Comparison of ENCODE assay signal across 17 cellular contexts in the genomic region with DNA sequence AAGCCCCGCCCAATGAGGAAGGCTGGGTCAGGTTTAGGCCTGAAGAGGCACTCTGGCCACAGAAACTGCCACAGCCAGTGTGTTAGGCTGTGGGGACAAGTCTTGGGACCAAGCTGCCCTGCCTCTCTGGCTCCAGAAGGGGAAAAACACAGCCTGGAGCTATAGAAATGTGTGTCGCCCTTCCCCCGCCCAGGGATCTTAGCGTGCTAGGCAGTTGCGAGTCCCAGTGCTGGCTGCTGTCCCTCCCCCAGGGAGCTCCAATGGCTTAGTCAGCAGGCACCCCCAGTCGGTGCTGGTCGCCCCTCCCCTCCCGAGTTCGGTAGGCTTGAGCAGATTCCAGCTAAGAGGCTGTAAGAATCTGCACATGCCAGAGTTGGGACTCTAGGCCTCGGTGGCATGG.
A peak's percentile ranks its signal among the peaks of the same experiment; 100 is the strongest.
DNase-seq lines count a peak whose midpoint lies in the region; ATAC-seq and TF ChIP-seq lines count a peak whose summit lies in the region.
"Had no signal": no experiment of that assay in that cellular context is flagged by ENCODE, and none has a peak within 500 bp of the region (broad histone marks: within the 10 kb centered on the region; RNA-seq: fewer than 3 reads in every experiment).

No MANE protein-coding gene starts in this region.

- no peaks in the 10 kb centered on the region for H3K27me3 Mint-ChIP-seq in glutamatergic neuron (ENCODE audit: unreplicated experiment)
- no peaks in the 10 kb centered on the region for H3K27me3 Mint-ChIP-seq in activated T-cell treated with anti-CD3 and anti-CD28 coated beads, Interleukin-2, amount 50 U/mL, for 72 hours (ENCODE audit: low read depth)

- 75% methylated on average over 10 of the region's 10 CpGs for WGBS in mesenchymal stem cell

- DNase-seq in H4 (ENCODE audit: low spot score) (peak; percentile 34), NCI-H2227 treated with DMSO at 0.1 percent for 48 hours (lab: John Stamatoyannopoulos, UW) (peak; percentile 2), glutamatergic neuron (peak; percentile 30), mesenchymal stem cell (no peak), NCI-H345 treated with DMSO at 0.1 percent for 48 hours (lab: John Stamatoyannopoulos, UW; ENCODE audit: unreplicated experiment) (no peak)
- no peak for DNase-seq in activated T-cell treated with anti-CD3 and anti-CD28 coated beads, Interleukin-2, amount 50 U/mL, for 72 hours
- DNase-seq: C1 segment of cervical spinal cord, DND-41, GF-D8, NCI-H1417 treated with DMSO at 0.1 percent for 48 hours, NCI-H2081, NCI-H524, SHP77 had no signal

- H2BK5ac ChIP-seq in mesenchymal stem cell (ENCODE audit: low read depth, low read length, poor library complexity, severe bottlenecking), result no peak overlapping the region

- no peak for TF ChIP-seq CTCF in glutamatergic neuron (IDR thresholded peaks at IDR 0.05; ENCODE audit: partially characterized antibody, unreplicated experiment)

- H3K4me1 Mint-ChIP-seq in glutamatergic neuron (ENCODE audit: low read depth, unreplicated experiment), result no peaks in the 10 kb centered on the region
- no peaks in the 10 kb centered on the region for H3K4me1 Mint-ChIP-seq in activated T-cell treated with anti-CD3 and anti-CD28 coated beads, Interleukin-2, amount 50 U/mL, for 72 hours (ENCODE audit: low read depth)

- H3K4me1 ChIP-seq in mesenchymal stem cell (ENCODE audit: control insufficient read depth, insufficient read depth, low read depth, low read length), result no peaks in the 10 kb centered on the region
- H3K4me1 ChIP-seq: HAP-1 had no signal

- H3K9ac ChIP-seq in mesenchymal stem cell (ENCODE audit: low read length), result no peak overlapping the region

- no peak overlapping the region for H3K4ac ChIP-seq in mesenchymal stem cell (ENCODE audit: low read depth in 1 of 2, low read length in 2 of 2)

- H2BK120ac ChIP-seq in mesenchymal stem cell (ENCODE audit: low read depth, low read length), result no peak overlapping the region

- no peak overlapping the region for H4K91ac ChIP-seq in mesenchymal stem cell (ENCODE audit: low read length)

- H2BK12ac ChIP-seq in mesenchymal stem cell (ENCODE audit: low read length in 2 of 2), result no peak overlapping the region

- no peak overlapping the region for H3K27ac Mint-ChIP-seq in glutamatergic neuron (ENCODE audit: unreplicated experiment)
- no peak overlapping the region for H3K27ac Mint-ChIP-seq in activated T-cell treated with anti-CD3 and anti-CD28 coated beads, Interleukin-2, amount 50 U/mL, for 72 hours

- peak overlapping the region; percentile 14 for H2AFZ ChIP-seq in mesenchymal stem cell (ENCODE audit: low read depth, low read length)

- H4K8ac ChIP-seq in mesenchymal stem cell (ENCODE audit: low read length), result no peak overlapping the region

- H3K4me2 ChIP-seq in mesenchymal stem cell (ENCODE audit: low read length, poor library complexity, severe bottlenecking), result no peak overlapping the region

- no peaks in the 10 kb centered on the region for H3K9me3 Mint-ChIP-seq in glutamatergic neuron (ENCODE audit: unreplicated experiment)
- peaks cover 11 to 19% of the 10 kb centered on the region in 2 donors for H3K9me3 Mint-ChIP-seq in activated T-cell treated with anti-CD3 and anti-CD28 coated beads, Interleukin-2, amount 50 U/mL, for 72 hours

- H3K4me3 ChIP-seq in mesenchymal stem cell (ENCODE audit: insufficient read depth in 1 of 2, low read depth in 1 of 2, low read length in 2 of 2), result no peak overlapping the region
- H3K4me3 ChIP-seq: HAP-1 had no signal

- no peak overlapping the region for H3K4me3 Mint-ChIP-seq in glutamatergic neuron (ENCODE audit: unreplicated experiment)
- no peak overlapping the region for H3K4me3 Mint-ChIP-seq in activated T-cell treated with anti-CD3 and anti-CD28 coated beads, Interleukin-2, amount 50 U/mL, for 72 hours

- H2AK5ac ChIP-seq in mesenchymal stem cell (ENCODE audit: low read length, severe bottlenecking), result no peak overlapping the region

- no peaks in the 10 kb centered on the region for H3K36me3 ChIP-seq in mesenchymal stem cell (ENCODE audit: control insufficient read depth in 1 of 2, insufficient read depth in 2 of 2, low read depth in 1 of 2, low read length in 2 of 2)
- H3K36me3 ChIP-seq: HAP-1 had no signal

- no peak overlapping the region for H2BK15ac ChIP-seq in mesenchymal stem cell (ENCODE audit: low read depth, poor library complexity, severe bottlenecking)

- no peaks in the 10 kb centered on the region for H3K27me3 ChIP-seq in mesenchymal stem cell (ENCODE audit: control insufficient read depth in 1 of 2, insufficient read depth in 1 of 2, low read length in 2 of 2)

- H3K18ac ChIP-seq in mesenchymal stem cell (ENCODE audit: low read depth in 1 of 2, low read length in 2 of 2), result no peak overlapping the region

- H3K27ac ChIP-seq in mesenchymal stem cell (ENCODE audit: low read length, poor library complexity, severe bottlenecking), result no peak overlapping the region

- ATAC-seq in HG02571 (IDR thresholded peaks at IDR 0.05; ENCODE audit: unreplicated experiment), result no peak
- ATAC-seq in HG02938 (IDR thresholded peaks at IDR 0.05; ENCODE audit: unreplicated experiment), result no peak
- ATAC-seq in activated T-cell treated with anti-CD3 and anti-CD28 coated beads, Interleukin-2, amount 50 U/mL, for 72 hours (replicated peaks in 1 of 2), result no peak
- ATAC-seq: SK-N-SH treated with all-trans-retinoic acid at 6 μM for 48 hours had no signal

- peaks cover 8% of the 10 kb centered on the region for H3K36me3 Mint-ChIP-seq in glutamatergic neuron (ENCODE audit: unreplicated experiment)
- peaks cover 2% of the 10 kb centered on the region in 2 donors for H3K36me3 Mint-ChIP-seq in activated T-cell treated with anti-CD3 and anti-CD28 coated beads, Interleukin-2, amount 50 U/mL, for 72 hours (ENCODE audit: insufficient read depth in 2 of 2)

- H3K9me3 ChIP-seq in mesenchymal stem cell (ENCODE audit: control insufficient read depth, low read length), result peaks cover 10% of the 10 kb centered on the region
- H3K9me3 ChIP-seq: HAP-1 had no signal

- H3K79me1 ChIP-seq in mesenchymal stem cell (replicated peaks; ENCODE audit: low read length, poor library complexity, severe bottlenecking), result no peaks in the 10 kb centered on the region

- H3K14ac ChIP-seq in mesenchymal stem cell (ENCODE audit: low read length in 2 of 2), result no peak overlapping the region

- no peak overlapping the region for H3K23ac ChIP-seq in mesenchymal stem cell (ENCODE audit: low read length in 2 of 2)

Comparison
In these comparisons a context has a peak if more than half of its experiments do, and no peak if none do; other contexts are left out.
1. DNase-seq: peak in H4 (single experiment), NCI-H2227 treated with DMSO at 0.1 percent for 48 hours (single experiment) and glutamatergic neuron (single experiment); none in mesenchymal stem cell (single experiment), activated T-cell treated with anti-CD3 and anti-CD28 coated beads, Interleukin-2, amount 50 U/mL, for 72 hours (0 of 2) and NCI-H345 treated with DMSO at 0.1 percent for 48 hours (single experiment).